ENCODE assay signal across 8 cellular contexts in the genomic region with DNA sequence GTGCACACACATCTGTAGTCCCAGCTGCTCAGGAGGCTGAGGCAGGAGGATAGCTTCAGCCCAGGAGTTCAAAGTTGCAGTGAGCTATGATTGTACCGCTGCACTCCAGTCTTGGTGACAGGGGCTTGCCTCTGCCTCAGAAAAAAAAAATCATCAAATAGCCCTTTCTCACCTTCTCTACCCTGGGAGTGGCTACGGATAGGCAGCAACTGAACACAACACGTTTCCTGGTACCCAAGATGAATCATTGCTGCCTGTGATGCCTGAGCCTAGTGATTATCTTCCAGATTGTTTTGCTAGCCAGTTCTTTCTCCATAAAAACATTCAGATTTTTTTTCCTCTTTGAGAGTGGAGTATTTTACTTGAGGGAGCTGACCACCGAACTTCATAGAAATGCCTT. TPM values are rescaled to one million over a fixed set of nuclear protein-coding genes. Genes with fewer than 3 reads are reported as not detected.
DNase-seq lines count a peak whose midpoint lies in the region; ATAC-seq and TF ChIP-seq lines count a peak whose summit lies in the region.
"Had no signal": no experiment of that assay in that cellular context is flagged by ENCODE, and none has a peak within 500 bp of the region (broad histone marks: within the 10 kb centered on the region; RNA-seq: fewer than 3 reads in every experiment).

No MANE protein-coding gene starts in this region.

- H3K4me1 Mint-ChIP-seq in CD8-positive, alpha-beta T cell (ENCODE audit: low read depth), result peaks cover 90% of the 10 kb centered on the region
- peaks cover 88% of the 10 kb centered on the region for H3K4me1 Mint-ChIP-seq in activated naive CD8-positive, alpha-beta T cell treated with anti-CD3 and anti-CD28 coated beads for 36 hours
- H3K4me1 Mint-ChIP-seq in naive thymus-derived CD4-positive, alpha-beta T cell, result peaks cover 74 to 95% (median 89%) of the 10 kb centered on the region in 7 donors

- H3K36me3 ChIP-seq in CD8-positive, alpha-beta T cell (ENCODE audit: insufficient read depth, low read length), result no peaks in the 10 kb centered on the region
- peaks cover 3% of the 10 kb centered on the region; the same call in 1 of the 2 replicates for H3K36me3 ChIP-seq in MM.1S (replicated peaks; ENCODE audit: insufficient read depth, low read length)
- H3K36me3 ChIP-seq in naive thymus-derived CD4-positive, alpha-beta T cell (ENCODE audit: control insufficient read depth in 2 of 3, insufficient read depth in 3 of 3, low read length in 3 of 3), result peaks cover 0 to 15% (median 0%) of the 10 kb centered on the region in 3 experiments

- no peaks in the 10 kb centered on the region for H4K20me1 ChIP-seq in MM.1S (ENCODE audit: insufficient read depth, low read length)

- CTCF ChIA-PET in CD8-positive, alpha-beta T cell (lab: Charles Lee), result interaction anchor here (1.3 to 4.8 kb wide), 4 partner anchors 11 to 60 kb away, joined by 3 to 20 read pairs (median 10); no protein-coding TSS in a partner anchor
- CTCF ChIA-PET in naive thymus-derived CD4-positive, alpha-beta T cell (lab: Charles Lee), result interaction anchor here (1.0 to 4.2 kb wide), 3 partner anchors 12 to 18 kb away, joined by 3 to 12 read pairs (median 3); no protein-coding TSS in a partner anchor

- peak overlapping the region; percentile 30 for H3K4me3 Mint-ChIP-seq in CD8-positive, alpha-beta T cell
- H3K4me3 Mint-ChIP-seq in activated naive CD8-positive, alpha-beta T cell treated with anti-CD3 and anti-CD28 coated beads for 36 hours, result no peak overlapping the region
- peak overlapping the region; percentile 36 to 79 (median 58) for H3K4me3 Mint-ChIP-seq in naive thymus-derived CD4-positive, alpha-beta T cell

- H3K4me3 ChIP-seq in CD8-positive, alpha-beta T cell (ENCODE audit: low read depth, low read length), result no peak overlapping the region
- H3K4me3 ChIP-seq in MM.1S (ENCODE audit: low read length), result no peak overlapping the region
- H3K4me3 ChIP-seq in naive thymus-derived CD4-positive, alpha-beta T cell (ENCODE audit: low read length), result no peak overlapping the region

- peak overlapping the region; percentile 7 for H3K27ac ChIP-seq in CD8-positive, alpha-beta T cell (ENCODE audit: low read depth, low read length)
- peak overlapping the region; percentile 99; the same call in 1 of the 2 replicates for H3K27ac ChIP-seq in MM.1S (ENCODE audit: low read length)
- H3K27ac ChIP-seq in naive thymus-derived CD4-positive, alpha-beta T cell (ENCODE audit: low read depth, low read length), result peak overlapping the region; percentile 57
- no peak overlapping the region for H3K27ac ChIP-seq in caudate nucleus (ENCODE audit: low read depth, low read length)

- H3K27ac Mint-ChIP-seq in CD8-positive, alpha-beta T cell, result peak overlapping the region; percentile 93
- H3K27ac Mint-ChIP-seq in activated naive CD8-positive, alpha-beta T cell treated with anti-CD3 and anti-CD28 coated beads for 36 hours, result peak overlapping the region; percentile 97
- peak overlapping the region; percentile 91 to 97 (median 93) for H3K27ac Mint-ChIP-seq in naive thymus-derived CD4-positive, alpha-beta T cell

- H3K36me3 Mint-ChIP-seq in CD8-positive, alpha-beta T cell, result peaks cover 30% of the 10 kb centered on the region
- H3K36me3 Mint-ChIP-seq in activated naive CD8-positive, alpha-beta T cell treated with anti-CD3 and anti-CD28 coated beads for 36 hours, result peaks cover 35% of the 10 kb centered on the region
- peaks cover 0 to 45% (median 9%) of the 10 kb centered on the region in 5 donors for H3K36me3 Mint-ChIP-seq in naive thymus-derived CD4-positive, alpha-beta T cell

- no peaks in the 10 kb centered on the region for H3K27me3 Mint-ChIP-seq in CD8-positive, alpha-beta T cell (ENCODE audit: low read depth)
- no peaks in the 10 kb centered on the region for H3K27me3 Mint-ChIP-seq in activated naive CD8-positive, alpha-beta T cell treated with anti-CD3 and anti-CD28 coated beads for 36 hours
- H3K27me3 Mint-ChIP-seq in naive thymus-derived CD4-positive, alpha-beta T cell, result no peaks in the 10 kb centered on the region

- POLR2A ChIA-PET in CD8-positive, alpha-beta T cell (lab: Charles Lee), result interaction anchor here (0.7 to 3.0 kb wide), 4 partner anchors 7 to 1798 kb away, joined by 3 to 20 read pairs (median 5); no protein-coding TSS in a partner anchor
- POLR2A ChIA-PET in naive thymus-derived CD4-positive, alpha-beta T cell (lab: Charles Lee), result interaction anchor here (0.6 to 8.9 kb wide), 6 partner anchors 7 to 1653 kb away, joined by 3 to 140 read pairs (median 4); no protein-coding TSS in a partner anchor

- intact Hi-C loops in CD8-positive, alpha-beta T cell (cut with DNase I, micrococcal nuclease), result loop anchor here (1.0 to 10.0 kb wide), 3 partner anchors 9 to 697 kb away; partner anchors contain the start of genes LIPT1 (in 1 of the 2), TMEM131 (in 1 of the 2) and TSGA10 (in 1 of the 2)
- intact Hi-C loops in naive thymus-derived CD4-positive, alpha-beta T cell (cut with micrococcal nuclease), result loop anchor here (1.0 to 5.0 kb wide), 2 partner anchors 10 to 94 kb away; no protein-coding TSS in a partner anchor

- H3K4me2 ChIP-seq in MM.1S (ENCODE audit: low read depth, low read length), result peak overlapping the region; percentile 86; the same call in 1 of the 2 replicates

- H3K9ac ChIP-seq in MM.1S (ENCODE audit: low read length), result peak overlapping the region; percentile 92; the same call in 1 of the 2 replicates

- H3K9me2 ChIP-seq in MM.1S (replicated peaks; ENCODE audit: insufficient read depth, low read length), result no peaks in the 10 kb centered on the region

- ATAC-seq in CD8-positive, alpha-beta T cell, result peak; percentile 58
- peak; percentile 45 for ATAC-seq in naive thymus-derived CD4-positive, alpha-beta T cell
- ATAC-seq in HG02610 (IDR thresholded peaks at IDR 0.05; ENCODE audit: unreplicated experiment), result no peak
- ATAC-seq in HG03108 (IDR thresholded peaks at IDR 0.05; ENCODE audit: unreplicated experiment), result no peak

- H3K79me2 ChIP-seq in MM.1S (ENCODE audit: low read length), result peaks cover 91% of the 10 kb centered on the region

- H3K27me3 ChIP-seq in CD8-positive, alpha-beta T cell (ENCODE audit: insufficient read depth, low read length), result no peaks in the 10 kb centered on the region
- H3K27me3 ChIP-seq in MM.1S (replicated peaks; ENCODE audit: insufficient read depth, low read length), result no peaks in the 10 kb centered on the region
- no peaks in the 10 kb centered on the region for H3K27me3 ChIP-seq in naive thymus-derived CD4-positive, alpha-beta T cell (ENCODE audit: control insufficient read depth in 2 of 2, insufficient read depth in 2 of 2, low read length in 2 of 2)

- no peaks in the 10 kb centered on the region for H3K9me3 ChIP-seq in CD8-positive, alpha-beta T cell (ENCODE audit: low read length)
- H3K9me3 ChIP-seq in MM.1S (replicated peaks; ENCODE audit: insufficient read depth, low read length), result no peaks in the 10 kb centered on the region
- no peaks in the 10 kb centered on the region for H3K9me3 ChIP-seq in naive thymus-derived CD4-positive, alpha-beta T cell (ENCODE audit: control insufficient read depth in 2 of 3, low read length in 3 of 3)

- peaks cover 89% of the 10 kb centered on the region for H3F3A ChIP-seq in MM.1S (ENCODE audit: insufficient read depth, low read length)

- no peak for TF ChIP-seq CTCF in CD8-positive, alpha-beta T cell (IDR thresholded peaks at IDR 0.05)
- no peak for TF ChIP-seq CTCF in MM.1S (IDR thresholded peaks at IDR 0.05; ENCODE audit: low read length)

- H3K4me1 ChIP-seq in CD8-positive, alpha-beta T cell (ENCODE audit: insufficient read depth, low read length), result peaks cover 92% of the 10 kb centered on the region
- H3K4me1 ChIP-seq in MM.1S (ENCODE audit: low read length), result peaks cover 88% of the 10 kb centered on the region
- peaks cover 83 to 92% of the 10 kb centered on the region in 2 donors for H3K4me1 ChIP-seq in naive thymus-derived CD4-positive, alpha-beta T cell (ENCODE audit: control insufficient read depth in 2 of 2, insufficient read depth in 2 of 2, low read length in 2 of 2)

- no peaks in the 10 kb centered on the region for H3K9me3 Mint-ChIP-seq in CD8-positive, alpha-beta T cell
- peaks cover 2% of the 10 kb centered on the region for H3K9me3 Mint-ChIP-seq in activated naive CD8-positive, alpha-beta T cell treated with anti-CD3 and anti-CD28 coated beads for 36 hours
- H3K9me3 Mint-ChIP-seq in naive thymus-derived CD4-positive, alpha-beta T cell, result peaks cover 0 to 1% (median 0%) of the 10 kb centered on the region in 11 donors

- no peak overlapping the region for H2AFZ ChIP-seq in MM.1S (ENCODE audit: low read length)

- DNase-seq in CD8-positive, alpha-beta T cell, result peak in 4 of 7 experiments; percentile 49 to 63 (median 52)
- DNase-seq in MM.1S (peak; percentile 5), caudate nucleus (lab: John Stamatoyannopoulos, UW) (no peak)
- no peak for DNase-seq in activated naive CD8-positive, alpha-beta T cell treated with anti-CD3 and anti-CD28 coated beads for 36 hours
- peak in 5 of 9 donors; percentile 44 to 57 (median 49) for DNase-seq in naive thymus-derived CD4-positive, alpha-beta T cell
- DNase-seq: NCI-H146 had no signal

RNA-seq across cellular contexts. Expression of gene INPP4A, which starts 13.5 kb away (rescaled TPM):
- total RNA-seq in CD8-positive, alpha-beta T cell, result 10 to 100 TPM; 60.3 to 67.5 TPM
- total RNA-seq in activated naive CD8-positive, alpha-beta T cell treated with anti-CD3 and anti-CD28 coated beads for 36 hours, result 10 to 100 TPM; 31.6 to 31.9 TPM
- total RNA-seq in naive thymus-derived CD4-positive, alpha-beta T cell, result 100 to 1,000 TPM; 126 to 165 (median 157) TPM
- 10 to 100 TPM; 51.4 to 75.4 TPM for polyA plus RNA-seq in naive thymus-derived CD4-positive, alpha-beta T cell

Comparison
In these comparisons a context has a peak if more than half of its experiments do, and no peak if none do; other contexts are left out.
1. ATAC-seq: peak in CD8-positive, alpha-beta T cell (single experiment) and naive thymus-derived CD4-positive, alpha-beta T cell (single experiment); none in HG02610 (single experiment) and HG03108 (single experiment).
2. DNase-seq: peak in CD8-positive, alpha-beta T cell (4 of 7), MM.1S (single experiment) and naive thymus-derived CD4-positive, alpha-beta T cell (5 of 9); none in activated naive CD8-positive, alpha-beta T cell treated with anti-CD3 and anti-CD28 coated beads for 36 hours (single experiment) and caudate nucleus (0 of 61).
3. Peak in every context shown above with its lines, with median percentiles within 50 percentile points of each other: H3K27ac Mint-ChIP-seq.